In genomic region chr10:74826142-74827044, GRCh38 we compare ENCODE assay signal across 8 cellular contexts. TPM values are rescaled to one million over a fixed set of nuclear protein-coding genes. Genes with fewer than 3 reads are reported as not detected.
A peak's percentile ranks its signal among the peaks of the same experiment; 100 is the strongest.
DNase-seq lines count a peak whose midpoint lies in the region; ATAC-seq and TF ChIP-seq lines count a peak whose summit lies in the region.

TSS of gene KAT6B (plus strand) at chr10:74826600. CDS start at chr10:74842858, 16,258 bp downstream.

- peak within 1 kb of the TSS; percentile 93 to 98 for H3K27ac Mint-ChIP-seq in activated naive CD4-positive, alpha-beta T cell treated with anti-CD3 and anti-CD28 coated beads, Interleukin-2, amount 50 U/mL, for 72 hours

- H3K27ac ChIP-seq in temporal lobe (ENCODE audit: low read depth, low read length): peak within 1 kb of the TSS; percentile 97

- ATAC-seq in HG02610 (IDR thresholded peaks at IDR 0.05; ENCODE audit: unreplicated experiment): peak; percentile 89
- ATAC-seq in activated naive CD4-positive, alpha-beta T cell treated with anti-CD3 and anti-CD28 coated beads, Interleukin-2, amount 50 U/mL, for 72 hours: peak; percentile 87 to 90

- TF ChIP-seq POLR2A in GM10847 (IDR thresholded peaks at IDR 0.05; ENCODE audit: extremely low read depth, insufficient read length): peak; percentile 65

- no peaks in the 10 kb centered on the region for H3K9me3 Mint-ChIP-seq in activated naive CD4-positive, alpha-beta T cell treated with anti-CD3 and anti-CD28 coated beads, Interleukin-2, amount 50 U/mL, for 72 hours

- peak; percentile 99 for DNase-seq in NCI-H1092 treated with DMSO at 0.1 percent for 48 hours (lab: John Stamatoyannopoulos, UW)
- DNase-seq in SKM-1 (lab: John Stamatoyannopoulos, UW; ENCODE audit: unreplicated experiment): peak; percentile 99
- DNase-seq in activated naive CD4-positive, alpha-beta T cell treated with anti-CD3 and anti-CD28 coated beads, Interleukin-2, amount 50 U/mL, for 72 hours (ENCODE audit: low spot score in 2 of 2): peak; percentile 99 to 100
- DNase-seq in glomerular endothelial cell (ENCODE audit: extremely low read depth, low read depth, low spot score): peak; percentile 100
- peak; percentile 100 for DNase-seq in occipital lobe (lab: John Stamatoyannopoulos, UW)

- no peaks in the 10 kb centered on the region for H3K36me3 Mint-ChIP-seq in activated naive CD4-positive, alpha-beta T cell treated with anti-CD3 and anti-CD28 coated beads, Interleukin-2, amount 50 U/mL, for 72 hours

RNA-seq across cellular contexts. Expression of gene KAT6B, which starts in this region (rescaled TPM):
- total RNA-seq in activated naive CD4-positive, alpha-beta T cell treated with anti-CD3 and anti-CD28 coated beads, Interleukin-2, amount 50 U/mL, for 72 hours: 10 to 100 TPM; 19.4 to 27.1 TPM
- total RNA-seq in glomerular endothelial cell (11.7 and 15.6 TPM in 2 replicates), occipital lobe (304 TPM), temporal lobe (180 TPM)

Comparison
In these comparisons a context has a peak if more than half of its experiments do, and no peak if none do; other contexts are left out.
1. Peak in every context shown above with its lines: DNase-seq, ATAC-seq and H3K27ac ChIP-seq.